1 cellular context compared by ENCODE assay signal in the genomic region with DNA sequence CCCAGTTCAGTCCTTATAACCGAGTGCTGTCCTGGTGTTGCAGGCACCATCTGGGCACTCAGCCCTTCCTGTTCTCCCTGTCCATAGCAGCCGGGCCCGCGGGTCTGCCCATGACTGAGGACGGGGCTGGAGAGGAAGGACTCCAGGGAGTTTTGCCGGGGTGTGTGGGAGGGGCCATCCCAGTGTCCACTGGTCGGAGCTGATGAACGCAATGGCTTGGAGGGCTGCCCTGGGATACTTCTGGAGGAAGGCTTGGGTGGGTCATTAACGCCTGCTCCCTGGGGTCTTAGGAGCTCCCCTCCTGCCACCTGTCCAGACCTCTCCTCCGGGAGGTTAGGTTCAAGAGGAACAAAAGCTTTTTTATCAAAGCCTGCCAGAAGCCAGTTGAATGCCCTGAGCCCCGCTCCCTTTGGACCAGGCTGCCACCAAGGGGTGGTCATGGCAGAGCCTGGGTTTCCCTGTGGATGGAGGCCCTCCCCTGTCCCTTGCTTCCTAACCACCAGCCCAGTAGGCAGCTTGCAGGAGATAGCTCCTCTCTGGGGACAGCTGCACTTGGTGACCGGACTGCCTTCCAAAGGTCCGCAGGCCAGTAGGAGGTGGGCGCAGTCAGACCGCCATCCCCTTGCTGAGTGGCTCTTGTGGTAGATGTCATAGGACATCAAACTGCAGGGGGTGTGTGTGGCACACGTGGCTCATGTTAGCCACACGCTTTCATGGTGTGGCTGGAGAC.
TF ChIP-seq lines count a peak whose summit lies in the region.

No MANE protein-coding gene starts in this region.

TF ChIP-seq in GM23338, 12 proteins besides CTCF, POLR2A, EP300 and RAD21:
- TF ChIP-seq, protein P1, sequence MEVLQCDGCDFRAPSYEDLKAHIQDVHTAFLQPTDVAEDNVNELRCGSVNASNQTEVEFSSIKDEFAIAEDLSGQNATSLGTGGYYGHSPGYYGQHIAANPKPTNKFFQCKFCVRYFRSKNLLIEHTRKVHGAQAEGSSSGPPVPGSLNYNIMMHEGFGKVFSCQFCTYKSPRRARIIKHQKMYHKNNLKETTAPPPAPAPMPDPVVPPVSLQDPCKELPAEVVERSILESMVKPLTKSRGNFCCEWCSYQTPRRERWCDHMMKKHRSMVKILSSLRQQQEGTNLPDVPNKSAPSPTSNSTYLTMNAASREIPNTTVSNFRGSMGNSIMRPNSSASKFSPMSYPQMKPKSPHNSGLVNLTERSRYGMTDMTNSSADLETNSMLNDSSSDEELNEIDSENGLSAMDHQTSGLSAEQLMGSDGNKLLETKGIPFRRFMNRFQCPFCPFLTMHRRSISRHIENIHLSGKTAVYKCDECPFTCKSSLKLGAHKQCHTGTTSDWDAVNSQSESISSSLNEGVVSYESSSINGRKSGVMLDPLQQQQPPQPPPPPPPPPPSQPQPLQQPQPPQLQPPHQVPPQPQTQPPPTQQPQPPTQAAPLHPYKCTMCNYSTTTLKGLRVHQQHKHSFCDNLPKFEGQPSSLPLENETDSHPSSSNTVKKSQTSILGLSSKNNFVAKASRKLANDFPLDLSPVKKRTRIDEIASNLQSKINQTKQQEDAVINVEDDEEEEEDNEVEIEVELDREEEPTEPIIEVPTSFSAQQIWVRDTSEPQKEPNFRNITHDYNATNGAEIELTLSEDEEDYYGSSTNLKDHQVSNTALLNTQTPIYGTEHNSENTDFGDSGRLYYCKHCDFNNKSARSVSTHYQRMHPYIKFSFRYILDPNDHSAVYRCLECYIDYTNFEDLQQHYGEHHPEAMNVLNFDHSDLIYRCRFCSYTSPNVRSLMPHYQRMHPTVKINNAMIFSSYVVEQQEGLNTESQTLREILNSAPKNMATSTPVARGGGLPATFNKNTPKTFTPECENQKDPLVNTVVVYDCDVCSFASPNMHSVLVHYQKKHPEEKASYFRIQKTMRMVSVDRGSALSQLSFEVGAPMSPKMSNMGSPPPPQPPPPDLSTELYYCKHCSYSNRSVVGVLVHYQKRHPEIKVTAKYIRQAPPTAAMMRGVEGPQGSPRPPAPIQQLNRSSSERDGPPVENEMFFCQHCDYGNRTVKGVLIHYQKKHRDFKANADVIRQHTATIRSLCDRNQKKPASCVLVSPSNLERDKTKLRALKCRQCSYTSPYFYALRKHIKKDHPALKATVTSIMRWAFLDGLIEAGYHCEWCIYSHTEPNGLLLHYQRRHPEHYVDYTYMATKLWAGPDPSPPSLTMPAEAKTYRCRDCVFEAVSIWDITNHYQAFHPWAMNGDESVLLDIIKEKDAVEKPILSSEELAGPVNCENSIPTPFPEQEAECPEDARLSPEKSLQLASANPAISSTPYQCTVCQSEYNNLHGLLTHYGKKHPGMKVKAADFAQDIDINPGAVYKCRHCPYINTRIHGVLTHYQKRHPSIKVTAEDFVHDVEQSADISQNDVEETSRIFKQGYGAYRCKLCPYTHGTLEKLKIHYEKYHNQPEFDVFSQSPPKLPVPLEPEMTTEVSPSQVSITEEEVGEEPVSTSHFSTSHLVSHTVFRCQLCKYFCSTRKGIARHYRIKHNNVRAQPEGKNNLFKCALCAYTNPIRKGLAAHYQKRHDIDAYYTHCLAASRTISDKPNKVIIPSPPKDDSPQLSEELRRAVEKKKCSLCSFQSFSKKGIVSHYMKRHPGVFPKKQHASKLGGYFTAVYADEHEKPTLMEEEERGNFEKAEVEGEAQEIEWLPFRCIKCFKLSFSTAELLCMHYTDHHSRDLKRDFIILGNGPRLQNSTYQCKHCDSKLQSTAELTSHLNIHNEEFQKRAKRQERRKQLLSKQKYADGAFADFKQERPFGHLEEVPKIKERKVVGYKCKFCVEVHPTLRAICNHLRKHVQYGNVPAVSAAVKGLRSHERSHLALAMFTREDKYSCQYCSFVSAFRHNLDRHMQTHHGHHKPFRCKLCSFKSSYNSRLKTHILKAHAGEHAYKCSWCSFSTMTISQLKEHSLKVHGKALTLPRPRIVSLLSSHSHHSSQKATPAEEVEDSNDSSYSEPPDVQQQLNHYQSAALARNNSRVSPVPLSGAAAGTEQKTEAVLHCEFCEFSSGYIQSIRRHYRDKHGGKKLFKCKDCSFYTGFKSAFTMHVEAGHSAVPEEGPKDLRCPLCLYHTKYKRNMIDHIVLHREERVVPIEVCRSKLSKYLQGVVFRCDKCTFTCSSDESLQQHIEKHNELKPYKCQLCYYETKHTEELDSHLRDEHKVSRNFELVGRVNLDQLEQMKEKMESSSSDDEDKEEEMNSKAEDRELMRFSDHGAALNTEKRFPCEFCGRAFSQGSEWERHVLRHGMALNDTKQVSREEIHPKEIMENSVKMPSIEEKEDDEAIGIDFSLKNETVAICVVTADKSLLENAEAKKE (CRISPR knock-in tag; IDR thresholded peaks at IDR 0.05), result no peak
- TF ChIP-seq EZH2phosphoT487 (IDR thresholded peaks at IDR 0.05; ENCODE audit: unreplicated experiment) (no peak), JUNB (IDR thresholded peaks at IDR 0.05; ENCODE audit: unreplicated experiment) (no peak), ZNF114 (CRISPR knock-in tag; IDR thresholded peaks at IDR 0.05) (no peak), STAT1 (IDR thresholded peaks at IDR 0.05; ENCODE audit: unreplicated experiment) (no peak), CREB1 (CRISPR knock-in tag; IDR thresholded peaks at IDR 0.05; ENCODE audit: low read depth) (no peak), ZNF331 (CRISPR knock-in tag; IDR thresholded peaks at IDR 0.05; ENCODE audit: low read depth) (no peak), NANOG (IDR thresholded peaks at IDR 0.05; ENCODE audit: borderline replicate concordance) (no peak), EZH2 (IDR thresholded peaks at IDR 0.05; ENCODE audit: low read depth, unreplicated experiment) (no peak), POLR2AphosphoS5 (IDR thresholded peaks at IDR 0.05; ENCODE audit: low read depth) (no peak)
- TF ChIP-seq, protein P2, sequence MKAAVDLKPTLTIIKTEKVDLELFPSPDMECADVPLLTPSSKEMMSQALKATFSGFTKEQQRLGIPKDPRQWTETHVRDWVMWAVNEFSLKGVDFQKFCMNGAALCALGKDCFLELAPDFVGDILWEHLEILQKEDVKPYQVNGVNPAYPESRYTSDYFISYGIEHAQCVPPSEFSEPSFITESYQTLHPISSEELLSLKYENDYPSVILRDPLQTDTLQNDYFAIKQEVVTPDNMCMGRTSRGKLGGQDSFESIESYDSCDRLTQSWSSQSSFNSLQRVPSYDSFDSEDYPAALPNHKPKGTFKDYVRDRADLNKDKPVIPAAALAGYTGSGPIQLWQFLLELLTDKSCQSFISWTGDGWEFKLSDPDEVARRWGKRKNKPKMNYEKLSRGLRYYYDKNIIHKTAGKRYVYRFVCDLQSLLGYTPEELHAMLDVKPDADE (IDR thresholded peaks at IDR 0.05), result no peak
